In genomic region chr5:171573451-171574160, GRCh38 we compare ENCODE assay signal across 22 cellular contexts.
"Had no signal": no experiment of that assay in that cellular context is flagged by ENCODE, and none has a peak within 500 bp of the region (broad histone marks: within the 10 kb centered on the region; RNA-seq: fewer than 3 reads in every experiment).

No MANE protein-coding gene starts in this region.

- H3K4me3 ChIP-seq: coronary artery, gastroesophageal sphincter, mucosa of descending colon, skin epidermis, tibial artery had no signal

- H3K27me3 ChIP-seq: tibial artery had no signal

- H3K36me3 ChIP-seq: gastroesophageal sphincter, tibial artery had no signal

- H3K27ac Mint-ChIP-seq: activated B cell treated with CpG ODN at 0.5 μM for 24 hours; activated CD4-positive, alpha-beta T cell treated with anti-CD3 and anti-CD28 coated beads for 36 hours; activated naive CD4-positive, alpha-beta T cell treated with anti-CD3 and anti-CD28 coated beads for 36 hours; activated naive CD8-positive, alpha-beta T cell treated with anti-CD3 and anti-CD28 coated beads, Interleukin-2, amount 10 ng/mL, durations not matched to agents 7 days and 5 days; progenitor cell of endocrine pancreas; stimulated activated naive CD8-positive, alpha-beta T cell treated with anti-CD3 and anti-CD28 coated beads, Interleukin-15, Interleukin-2, amounts not matched to agents 100 ng/mL and 50 ng/mL, for 24 hours; T-helper 1 cell treated with Interleukin-12 subunit alpha and Interleukin-12 subunit beta and Interleukin-4 antibody, amounts not matched to agents 30 μg/mL and 1 μg/mL, for 36 hours had no signal

- H3K27ac ChIP-seq: epithelial cell of prostate, skin epidermis, tibial artery had no signal

- H3K4me1 Mint-ChIP-seq: activated B cell treated with CpG ODN at 0.5 μM for 24 hours; activated CD4-positive, alpha-beta T cell treated with anti-CD3 and anti-CD28 coated beads for 36 hours; activated naive CD8-positive, alpha-beta T cell treated with anti-CD3 and anti-CD28 coated beads, Interleukin-2, amount 10 ng/mL, durations not matched to agents 7 days and 5 days had no signal

- ATAC-seq: activated CD4-positive, alpha-beta T cell treated with anti-CD3 and anti-CD28 coated beads for 36 hours; mucosa of descending colon had no signal

- DNase-seq: activated B cell treated with CpG ODN at 0.5 μM for 24 hours; activated CD4-positive, alpha-beta T cell treated with anti-CD3 and anti-CD28 coated beads for 36 hours; activated CD4-positive, alpha-beta T cell treated with anti-CD3 and anti-CD28 coated beads, Interleukin-2, amount 50 U/mL, for 4 hours; activated CD8-positive, alpha-beta memory T cell treated with anti-CD3 and anti-CD28 coated beads, Interleukin-2, amount 50 U/mL, for 48 hours; activated naive CD4-positive, alpha-beta T cell treated with anti-CD3 and anti-CD28 coated beads for 36 hours; activated naive CD8-positive, alpha-beta T cell treated with anti-CD3 and anti-CD28 coated beads, Interleukin-2, amount 10 ng/mL, durations not matched to agents 7 days and 5 days; activated T-cell treated with anti-CD3 and anti-CD28 coated beads, Interleukin-2, amount 50 U/mL, for 48 hours; amygdala; cerebellar nuclear complex; head of caudate nucleus; mucosa of descending colon; stimulated activated CD4-positive, alpha-beta T cell treated with anti-CD3 and anti-CD28 coated beads, Interleukin-1b, Interleukin-23, amount 100 ng/mL, for 48 hours; T1000 had no signal

- H3K4me1 ChIP-seq: tibial artery had no signal

- H3K36me3 Mint-ChIP-seq: activated naive CD8-positive, alpha-beta T cell treated with anti-CD3 and anti-CD28 coated beads, Interleukin-2, amount 10 ng/mL, durations not matched to agents 7 days and 5 days had no signal

- H3K4me3 Mint-ChIP-seq: activated B cell treated with CpG ODN at 0.5 μM for 24 hours; activated CD4-positive, alpha-beta T cell treated with anti-CD3 and anti-CD28 coated beads for 36 hours; activated naive CD4-positive, alpha-beta T cell treated with anti-CD3 and anti-CD28 coated beads for 36 hours; activated naive CD8-positive, alpha-beta T cell treated with anti-CD3 and anti-CD28 coated beads, Interleukin-2, amount 10 ng/mL, durations not matched to agents 7 days and 5 days; neural crest cell; stimulated activated naive CD8-positive, alpha-beta T cell treated with anti-CD3 and anti-CD28 coated beads, Interleukin-15, Interleukin-2, amounts not matched to agents 100 ng/mL and 50 ng/mL, for 24 hours; T-helper 1 cell treated with Interleukin-12 subunit alpha and Interleukin-12 subunit beta and Interleukin-4 antibody, amounts not matched to agents 30 μg/mL and 1 μg/mL, for 36 hours had no signal
